Comparison of ENCODE assay signal across 1 cellular context in the genomic region with DNA sequence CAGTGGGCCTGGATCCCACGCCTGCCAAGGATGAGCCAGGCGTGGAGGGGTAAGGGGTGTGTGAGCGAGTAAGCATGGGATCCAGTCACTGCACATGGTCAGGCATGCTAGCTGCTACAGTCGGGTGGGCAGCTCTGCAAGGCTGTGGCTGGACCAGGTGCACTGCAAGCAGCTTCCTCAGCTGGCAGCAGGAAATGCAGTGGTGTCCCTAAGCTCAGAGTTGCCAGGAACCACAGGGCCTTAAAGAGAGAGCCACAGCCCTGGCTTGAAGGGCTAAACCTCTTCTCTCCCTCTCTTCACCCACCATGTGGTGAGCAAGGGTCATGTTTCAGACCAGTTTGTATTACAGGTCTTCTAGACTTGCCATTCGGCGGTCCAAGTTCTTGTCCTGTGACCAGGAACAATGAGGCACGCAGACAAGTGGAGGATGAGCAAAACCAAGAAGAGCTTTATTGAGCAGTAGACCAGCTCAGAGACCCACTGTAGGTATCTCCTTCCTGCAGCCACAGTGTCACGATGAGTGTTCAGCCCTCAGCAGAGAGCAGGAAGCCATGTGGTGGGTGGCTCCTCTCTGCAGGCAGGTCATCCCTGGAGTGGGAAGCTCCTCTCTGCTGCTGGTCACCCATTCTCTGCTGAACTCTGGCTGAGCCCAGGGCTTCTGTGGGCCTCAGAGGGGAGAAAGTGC.
TF ChIP-seq lines count a peak whose summit lies in the region.

No MANE protein-coding gene starts in this region.

TF ChIP-seq in H1, 55 proteins besides CTCF, POLR2A, EP300 and RAD21 (continued from another document):
- TF ChIP-seq, protein P1, sequence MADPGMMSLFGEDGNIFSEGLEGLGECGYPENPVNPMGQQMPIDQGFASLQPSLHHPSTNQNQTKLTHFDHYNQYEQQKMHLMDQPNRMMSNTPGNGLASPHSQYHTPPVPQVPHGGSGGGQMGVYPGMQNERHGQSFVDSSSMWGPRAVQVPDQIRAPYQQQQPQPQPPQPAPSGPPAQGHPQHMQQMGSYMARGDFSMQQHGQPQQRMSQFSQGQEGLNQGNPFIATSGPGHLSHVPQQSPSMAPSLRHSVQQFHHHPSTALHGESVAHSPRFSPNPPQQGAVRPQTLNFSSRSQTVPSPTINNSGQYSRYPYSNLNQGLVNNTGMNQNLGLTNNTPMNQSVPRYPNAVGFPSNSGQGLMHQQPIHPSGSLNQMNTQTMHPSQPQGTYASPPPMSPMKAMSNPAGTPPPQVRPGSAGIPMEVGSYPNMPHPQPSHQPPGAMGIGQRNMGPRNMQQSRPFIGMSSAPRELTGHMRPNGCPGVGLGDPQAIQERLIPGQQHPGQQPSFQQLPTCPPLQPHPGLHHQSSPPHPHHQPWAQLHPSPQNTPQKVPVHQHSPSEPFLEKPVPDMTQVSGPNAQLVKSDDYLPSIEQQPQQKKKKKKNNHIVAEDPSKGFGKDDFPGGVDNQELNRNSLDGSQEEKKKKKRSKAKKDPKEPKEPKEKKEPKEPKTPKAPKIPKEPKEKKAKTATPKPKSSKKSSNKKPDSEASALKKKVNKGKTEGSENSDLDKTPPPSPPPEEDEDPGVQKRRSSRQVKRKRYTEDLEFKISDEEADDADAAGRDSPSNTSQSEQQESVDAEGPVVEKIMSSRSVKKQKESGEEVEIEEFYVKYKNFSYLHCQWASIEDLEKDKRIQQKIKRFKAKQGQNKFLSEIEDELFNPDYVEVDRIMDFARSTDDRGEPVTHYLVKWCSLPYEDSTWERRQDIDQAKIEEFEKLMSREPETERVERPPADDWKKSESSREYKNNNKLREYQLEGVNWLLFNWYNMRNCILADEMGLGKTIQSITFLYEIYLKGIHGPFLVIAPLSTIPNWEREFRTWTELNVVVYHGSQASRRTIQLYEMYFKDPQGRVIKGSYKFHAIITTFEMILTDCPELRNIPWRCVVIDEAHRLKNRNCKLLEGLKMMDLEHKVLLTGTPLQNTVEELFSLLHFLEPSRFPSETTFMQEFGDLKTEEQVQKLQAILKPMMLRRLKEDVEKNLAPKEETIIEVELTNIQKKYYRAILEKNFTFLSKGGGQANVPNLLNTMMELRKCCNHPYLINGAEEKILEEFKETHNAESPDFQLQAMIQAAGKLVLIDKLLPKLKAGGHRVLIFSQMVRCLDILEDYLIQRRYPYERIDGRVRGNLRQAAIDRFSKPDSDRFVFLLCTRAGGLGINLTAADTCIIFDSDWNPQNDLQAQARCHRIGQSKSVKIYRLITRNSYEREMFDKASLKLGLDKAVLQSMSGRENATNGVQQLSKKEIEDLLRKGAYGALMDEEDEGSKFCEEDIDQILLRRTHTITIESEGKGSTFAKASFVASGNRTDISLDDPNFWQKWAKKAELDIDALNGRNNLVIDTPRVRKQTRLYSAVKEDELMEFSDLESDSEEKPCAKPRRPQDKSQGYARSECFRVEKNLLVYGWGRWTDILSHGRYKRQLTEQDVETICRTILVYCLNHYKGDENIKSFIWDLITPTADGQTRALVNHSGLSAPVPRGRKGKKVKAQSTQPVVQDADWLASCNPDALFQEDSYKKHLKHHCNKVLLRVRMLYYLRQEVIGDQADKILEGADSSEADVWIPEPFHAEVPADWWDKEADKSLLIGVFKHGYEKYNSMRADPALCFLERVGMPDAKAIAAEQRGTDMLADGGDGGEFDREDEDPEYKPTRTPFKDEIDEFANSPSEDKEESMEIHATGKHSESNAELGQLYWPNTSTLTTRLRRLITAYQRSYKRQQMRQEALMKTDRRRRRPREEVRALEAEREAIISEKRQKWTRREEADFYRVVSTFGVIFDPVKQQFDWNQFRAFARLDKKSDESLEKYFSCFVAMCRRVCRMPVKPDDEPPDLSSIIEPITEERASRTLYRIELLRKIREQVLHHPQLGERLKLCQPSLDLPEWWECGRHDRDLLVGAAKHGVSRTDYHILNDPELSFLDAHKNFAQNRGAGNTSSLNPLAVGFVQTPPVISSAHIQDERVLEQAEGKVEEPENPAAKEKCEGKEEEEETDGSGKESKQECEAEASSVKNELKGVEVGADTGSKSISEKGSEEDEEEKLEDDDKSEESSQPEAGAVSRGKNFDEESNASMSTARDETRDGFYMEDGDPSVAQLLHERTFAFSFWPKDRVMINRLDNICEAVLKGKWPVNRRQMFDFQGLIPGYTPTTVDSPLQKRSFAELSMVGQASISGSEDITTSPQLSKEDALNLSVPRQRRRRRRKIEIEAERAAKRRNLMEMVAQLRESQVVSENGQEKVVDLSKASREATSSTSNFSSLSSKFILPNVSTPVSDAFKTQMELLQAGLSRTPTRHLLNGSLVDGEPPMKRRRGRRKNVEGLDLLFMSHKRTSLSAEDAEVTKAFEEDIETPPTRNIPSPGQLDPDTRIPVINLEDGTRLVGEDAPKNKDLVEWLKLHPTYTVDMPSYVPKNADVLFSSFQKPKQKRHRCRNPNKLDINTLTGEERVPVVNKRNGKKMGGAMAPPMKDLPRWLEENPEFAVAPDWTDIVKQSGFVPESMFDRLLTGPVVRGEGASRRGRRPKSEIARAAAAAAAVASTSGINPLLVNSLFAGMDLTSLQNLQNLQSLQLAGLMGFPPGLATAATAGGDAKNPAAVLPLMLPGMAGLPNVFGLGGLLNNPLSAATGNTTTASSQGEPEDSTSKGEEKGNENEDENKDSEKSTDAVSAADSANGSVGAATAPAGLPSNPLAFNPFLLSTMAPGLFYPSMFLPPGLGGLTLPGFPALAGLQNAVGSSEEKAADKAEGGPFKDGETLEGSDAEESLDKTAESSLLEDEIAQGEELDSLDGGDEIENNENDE (IDR thresholded peaks at IDR 0.05; ENCODE audit: insufficient replicate concordance, low read length), result no peak
- TF ChIP-seq BRCA1 (IDR thresholded peaks at IDR 0.05; ENCODE audit: low read depth, low read length) (no peak), KDM1A (IDR thresholded peaks at IDR 0.05; ENCODE audit: borderline replicate concordance, low read length) (no peak), EZH2 (IDR thresholded peaks at IDR 0.05; ENCODE audit: low read depth, low read length, severe bottlenecking) (no peak), SRF (IDR thresholded peaks at IDR 0.05; ENCODE audit: low read depth, low read length) (no peak), CHD2 (IDR thresholded peaks at IDR 0.05; ENCODE audit: low read length) (no peak), BACH1 (IDR thresholded peaks at IDR 0.05; ENCODE audit: low read length) (no peak), RXRA (IDR thresholded peaks at IDR 0.05; ENCODE audit: insufficient read depth, low read depth, low read length) (no peak), POU5F1 (IDR thresholded peaks at IDR 0.05; ENCODE audit: low read depth, low read length) (no peak), SUZ12 (IDR thresholded peaks at IDR 0.05; ENCODE audit: low read length) (no peak), EGR1 (IDR thresholded peaks at IDR 0.05; ENCODE audit: borderline replicate concordance, low read depth, low read length) (no peak), CEBPB (IDR thresholded peaks at IDR 0.05; ENCODE audit: low read depth, low read length) (no peak)
- TF ChIP-seq, protein P2, sequence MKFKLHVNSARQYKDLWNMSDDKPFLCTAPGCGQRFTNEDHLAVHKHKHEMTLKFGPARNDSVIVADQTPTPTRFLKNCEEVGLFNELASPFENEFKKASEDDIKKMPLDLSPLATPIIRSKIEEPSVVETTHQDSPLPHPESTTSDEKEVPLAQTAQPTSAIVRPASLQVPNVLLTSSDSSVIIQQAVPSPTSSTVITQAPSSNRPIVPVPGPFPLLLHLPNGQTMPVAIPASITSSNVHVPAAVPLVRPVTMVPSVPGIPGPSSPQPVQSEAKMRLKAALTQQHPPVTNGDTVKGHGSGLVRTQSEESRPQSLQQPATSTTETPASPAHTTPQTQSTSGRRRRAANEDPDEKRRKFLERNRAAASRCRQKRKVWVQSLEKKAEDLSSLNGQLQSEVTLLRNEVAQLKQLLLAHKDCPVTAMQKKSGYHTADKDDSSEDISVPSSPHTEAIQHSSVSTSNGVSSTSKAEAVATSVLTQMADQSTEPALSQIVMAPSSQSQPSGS (IDR thresholded peaks at IDR 0.05; ENCODE audit: low read length), result no peak
- TF ChIP-seq, protein P3, sequence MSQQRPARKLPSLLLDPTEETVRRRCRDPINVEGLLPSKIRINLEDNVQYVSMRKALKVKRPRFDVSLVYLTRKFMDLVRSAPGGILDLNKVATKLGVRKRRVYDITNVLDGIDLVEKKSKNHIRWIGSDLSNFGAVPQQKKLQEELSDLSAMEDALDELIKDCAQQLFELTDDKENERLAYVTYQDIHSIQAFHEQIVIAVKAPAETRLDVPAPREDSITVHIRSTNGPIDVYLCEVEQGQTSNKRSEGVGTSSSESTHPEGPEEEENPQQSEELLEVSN (IDR thresholded peaks at IDR 0.05), result no peak
TF ChIP-seq in H1: peak in this region for 0.
